13 cellular contexts compared by ENCODE assay signal in genomic region chr7:28903779-28904538, GRCh38. TPM values are rescaled to one million over a fixed set of nuclear protein-coding genes. Genes with fewer than 3 reads are reported as not detected.
DNase-seq lines count a peak whose midpoint lies in the region; ATAC-seq and TF ChIP-seq lines count a peak whose summit lies in the region.
"Had no signal": no experiment of that assay in that cellular context is flagged by ENCODE, and none has a peak within 500 bp of the region (broad histone marks: within the 10 kb centered on the region; RNA-seq: fewer than 3 reads in every experiment).

No MANE protein-coding gene starts in this region.

- H3K4me3 ChIP-seq in body of pancreas: no peak overlapping the region
- H3K4me3 ChIP-seq in lower leg skin (ENCODE audit: low read depth, poor library complexity, severe bottlenecking): peak overlapping the region; percentile 5
- peak overlapping the region; percentile 32 for H3K4me3 ChIP-seq in suprapubic skin

- TF ChIP-seq POLR2A in body of pancreas (IDR thresholded peaks at IDR 0.05) (no peak), lower leg skin (IDR thresholded peaks at IDR 0.05) (no peak), suprapubic skin (IDR thresholded peaks at IDR 0.05) (no peak)

- no peak for TF ChIP-seq EP300 in suprapubic skin (IDR thresholded peaks at IDR 0.05)

- ATAC-seq in body of pancreas (no peak), HG02973 (IDR thresholded peaks at IDR 0.05; ENCODE audit: unreplicated experiment) (no peak), GM21515 (IDR thresholded peaks at IDR 0.05; ENCODE audit: unreplicated experiment) (no peak)
- ATAC-seq: activated naive CD8-positive, alpha-beta T cell treated with anti-CD3 and anti-CD28 coated beads, Interleukin-2, amount 50 U/mL, for 24 hours had no signal

- H3K27me3 ChIP-seq in body of pancreas (no peaks in the 10 kb centered on the region), suprapubic skin (no peaks in the 10 kb centered on the region)

- H3K36me3 ChIP-seq in body of pancreas (replicated peaks in 1 of 2; ENCODE audit: insufficient read depth in 1 of 2, low read depth in 2 of 2): no peaks in the 10 kb centered on the region
- no peaks in the 10 kb centered on the region for H3K36me3 ChIP-seq in suprapubic skin
- H3K36me3 ChIP-seq: spleen had no signal

- TF ChIP-seq CTCF in body of pancreas (IDR thresholded peaks at IDR 0.05) (no peak), lower leg skin (IDR thresholded peaks at IDR 0.05) (no peak), suprapubic skin (IDR thresholded peaks at IDR 0.05) (no peak)

- no peaks in the 10 kb centered on the region for H3K9me3 ChIP-seq in body of pancreas
- no peaks in the 10 kb centered on the region for H3K9me3 ChIP-seq in suprapubic skin
- H3K9me3 ChIP-seq: spleen had no signal

- peaks cover 5% of the 10 kb centered on the region for H3K4me1 ChIP-seq in body of pancreas
- peaks cover 10% of the 10 kb centered on the region for H3K4me1 ChIP-seq in suprapubic skin
- H3K4me1 ChIP-seq: spleen had no signal

- intact Hi-C loops in body of pancreas (cut with DNase I): no loop called here
- intact Hi-C loops in lower leg skin (cut with DNase I; ENCODE audit: low total_unique reads): no loop called here

- DNase-seq in NCI-H1417 treated with DMSO at 0.1 percent for 48 hours (lab: John Stamatoyannopoulos, UW) (peak; percentile 44), body of pancreas (no peak), lower leg skin (ENCODE audit: low spot score in 2 of 2) (no peak), suprapubic skin (ENCODE audit: low spot score in 2 of 2) (no peak), CD1c-positive myeloid dendritic cell (ENCODE audit: extremely low spot score) (no peak)
- no peak for DNase-seq in activated CD8-positive, alpha-beta memory T cell treated with anti-CD3 and anti-CD28 coated beads, Interleukin-2, amount 50 U/mL, for 48 hours
- DNase-seq: activated naive CD8-positive, alpha-beta T cell treated with anti-CD3 and anti-CD28 coated beads, Interleukin-2, amount 50 U/mL, for 24 hours; left ventricle myocardium superior; spleen; T-helper 1 cell had no signal

- H3K27ac ChIP-seq in body of pancreas (peak overlapping the region in 3 of 4 donors; percentile 47 to 75 (median 63)), suprapubic skin (peak overlapping the region; percentile 30)
- H3K27ac ChIP-seq: epithelial cell of prostate, spleen had no signal

- WGBS in body of pancreas, 2 donors: 55 to 62% methylated on average over 3 of the region's 3 CpGs
- WGBS in lower leg skin, 2 donors: 21 to 24% methylated on average over 3 of the region's 3 CpGs
- 22% methylated on average over 3 of the region's 3 CpGs for WGBS in suprapubic skin

RNA-seq across cellular contexts. Expression of gene TRIL, which starts 54.2 kb away (rescaled TPM):
- total RNA-seq in body of pancreas (1 to 10 TPM; 1.3 to 1.6 TPM), lower leg skin (1 to 10 TPM in 2 of 4 donors, under 1 TPM in 2; 0.89 to 3.9 (median 1.9) TPM), suprapubic skin (1 to 10 TPM; 1.4 to 6.0 (median 2.9) TPM)

Comparison
In these comparisons a context has a peak if more than half of its experiments do, and no peak if none do; other contexts are left out.
1. H3K4me3 ChIP-seq: peak in lower leg skin (single experiment) and suprapubic skin (single experiment); none in body of pancreas (0 of 2).